Comparison of ENCODE assay signal across 17 cellular contexts in the genomic region with DNA sequence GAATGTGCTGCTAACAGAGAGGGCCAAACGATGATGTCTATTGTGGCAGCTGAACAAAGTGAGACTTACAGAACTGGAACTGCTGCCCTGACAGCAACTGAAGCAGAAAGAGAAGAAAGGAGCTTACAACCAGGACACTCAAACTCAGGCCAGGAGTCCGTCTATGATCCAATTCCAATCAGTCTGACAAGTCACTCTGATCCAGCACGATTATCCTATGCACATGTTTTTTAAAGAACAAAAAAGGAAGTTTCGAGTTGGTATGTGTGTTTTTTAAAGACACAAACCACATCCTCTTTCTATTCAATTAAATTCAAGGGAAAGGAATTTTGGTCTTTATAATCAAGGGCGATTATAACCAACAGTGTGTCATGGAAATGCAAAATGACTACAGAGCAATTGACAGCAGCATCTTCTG. TPM values are rescaled to one million over a fixed set of nuclear protein-coding genes. Genes with fewer than 3 reads are reported as not detected.
DNase-seq lines count a peak whose midpoint lies in the region; ATAC-seq, FAIRE-seq and TF ChIP-seq lines count a peak whose summit lies in the region.
"Had no signal": no experiment of that assay in that cellular context is flagged by ENCODE, and none has a peak within 500 bp of the region (broad histone marks: within the 10 kb centered on the region; RNA-seq: fewer than 3 reads in every experiment).

No MANE protein-coding gene starts in this region.

- no peaks in the 10 kb centered on the region for H3K27me3 ChIP-seq in neural progenitor cell
- H3K27me3 ChIP-seq: brain microvascular endothelial cell had no signal

- H3K9ac ChIP-seq in neural progenitor cell (no peak overlapping the region), kidney (ENCODE audit: low read length in 2 of 2) (no peak overlapping the region)

- ATAC-seq in HG02852 (IDR thresholded peaks at IDR 0.05; ENCODE audit: unreplicated experiment) (no peak), HG03521 (IDR thresholded peaks at IDR 0.05; ENCODE audit: unreplicated experiment) (no peak), HG03460 (IDR thresholded peaks at IDR 0.05; ENCODE audit: unreplicated experiment) (no peak)
- ATAC-seq: stimulated activated naive CD8-positive, alpha-beta T cell treated with anti-CD3 and anti-CD28 coated beads, Interleukin-15, amount 100 ng/mL, for 72 hours had no signal

- H3K4me3 ChIP-seq in neural progenitor cell (no peak overlapping the region), kidney (ENCODE audit: low read length in 2 of 2) (no peak overlapping the region)

- H3K27me3 Mint-ChIP-seq in neural progenitor cell (ENCODE audit: insufficient read depth, low read depth): peaks cover 4% of the 10 kb centered on the region
- H3K27me3 Mint-ChIP-seq: stimulated activated naive CD8-positive, alpha-beta T cell treated with anti-CD3 and anti-CD28 coated beads, Interleukin-15, amount 100 ng/mL, for 72 hours had no signal

- FAIRE-seq in GM12892 (lab: Jason Lieb, UNC): peak; percentile 61
- FAIRE-seq in kidney (lab: Jason Lieb, UNC): no peak

- H3K4me2 ChIP-seq in neural progenitor cell: peak overlapping the region; percentile 33

- H3K4me3 Mint-ChIP-seq in neural progenitor cell: no peak overlapping the region
- H3K4me3 Mint-ChIP-seq: H9; neural crest cell; stimulated activated naive CD8-positive, alpha-beta T cell treated with anti-CD3 and anti-CD28 coated beads, Interleukin-15, amount 100 ng/mL, for 72 hours had no signal

- H3K27ac ChIP-seq in neural progenitor cell (no peak overlapping the region), kidney (ENCODE audit: low read depth in 2 of 2, low read length in 2 of 2) (no peak overlapping the region)
- H3K27ac ChIP-seq: brain microvascular endothelial cell, VCaP had no signal

- H2AFZ ChIP-seq in neural progenitor cell (replicated peaks): no peak overlapping the region

- H3K4me1 Mint-ChIP-seq in neural progenitor cell: peaks cover 4% of the 10 kb centered on the region
- H3K4me1 Mint-ChIP-seq: H9 had no signal

- H3K36me3 ChIP-seq in neural progenitor cell: no peaks in the 10 kb centered on the region
- no peaks in the 10 kb centered on the region for H3K36me3 ChIP-seq in kidney (ENCODE audit: control insufficient read depth in 1 of 2, insufficient read depth in 2 of 2, low read length in 2 of 2)
- H3K36me3 ChIP-seq: brain microvascular endothelial cell had no signal

- H4K20me1 ChIP-seq in neural progenitor cell (ENCODE audit: low read depth): no peaks in the 10 kb centered on the region

- H3K4me1 ChIP-seq in neural progenitor cell: peaks cover 14% of the 10 kb centered on the region
- no peaks in the 10 kb centered on the region for H3K4me1 ChIP-seq in kidney (ENCODE audit: control insufficient read depth in 1 of 2, insufficient read depth in 1 of 2, low read depth in 1 of 2, low read length in 2 of 2)

- no peaks in the 10 kb centered on the region for H3F3A ChIP-seq in neural progenitor cell (ENCODE audit: low read depth)

- intact Hi-C loops in kidney (cut with DNase I): no loop called here

- H3K9me3 Mint-ChIP-seq in neural progenitor cell: no peaks in the 10 kb centered on the region
- H3K9me3 Mint-ChIP-seq: H9; neural crest cell; stimulated activated naive CD8-positive, alpha-beta T cell treated with anti-CD3 and anti-CD28 coated beads, Interleukin-15, amount 100 ng/mL, for 72 hours had no signal

- DNase-seq in GM12892 (ENCODE audit: insufficient read length) (no peak), NOMO-1 (lab: John Stamatoyannopoulos, UW; ENCODE audit: unreplicated experiment in 2 of 2) (peak; percentile 69 to 93), astrocyte of the hippocampus (ENCODE audit: low read depth, low spot score) (peak; percentile 69), neural progenitor cell (ENCODE audit: low spot score) (peak; percentile 59), kidney (no peak)
- DNase-seq: activated T-cell treated with anti-CD3 and anti-CD28 coated beads, Interleukin-2, amount 50 U/mL, for 1 hour; brain microvascular endothelial cell; EL; H9; NCI-H187 treated with DMSO at 0.1 percent for 48 hours; SHP77; stimulated activated naive CD8-positive, alpha-beta T cell treated with anti-CD3 and anti-CD28 coated beads, Interleukin-15, amount 100 ng/mL, for 72 hours had no signal

- H3K9me3 ChIP-seq in neural progenitor cell (ENCODE audit: low read depth) (no peaks in the 10 kb centered on the region), kidney (ENCODE audit: control insufficient read depth in 1 of 2, low read length in 2 of 2) (no peaks in the 10 kb centered on the region)

- TF ChIP-seq CTCF in neural progenitor cell (IDR thresholded peaks at IDR 0.05) (no peak), kidney (IDR thresholded peaks at IDR 0.05; ENCODE audit: borderline replicate concordance, extremely low read depth, insufficient read depth) (no peak)

- no peak for TF ChIP-seq POLR2A in GM12892 (IDR thresholded peaks at IDR 0.05; ENCODE audit: low read depth, low read length)

- no peaks in the 10 kb centered on the region for H3K36me3 Mint-ChIP-seq in neural progenitor cell

- no peaks in the 10 kb centered on the region for H3K79me2 ChIP-seq in neural progenitor cell (ENCODE audit: low read depth)

- no peak overlapping the region for H3K27ac Mint-ChIP-seq in neural progenitor cell
- H3K27ac Mint-ChIP-seq: H9; stimulated activated naive CD8-positive, alpha-beta T cell treated with anti-CD3 and anti-CD28 coated beads, Interleukin-15, amount 100 ng/mL, for 72 hours had no signal

RNA-seq across cellular contexts. Expression of gene MTMR4, which starts 42.4 kb away (rescaled TPM):
- polyA plus RNA-seq in GM12892 (2012; ENCODE audit: missing spikeins): 51.5 TPM
- 34.0 and 39.8 TPM in 2 replicates for total RNA-seq in neural progenitor cell (ENCODE audit: low replicate concordance)
- total RNA-seq in kidney: 42.9 TPM
- polyA plus RNA-seq in kidney (ENCODE audit: insufficient read depth, low read depth, low replicate concordance): 13.3 TPM

Comparison
In these comparisons a context has a peak if more than half of its experiments do, and no peak if none do; other contexts are left out.
1. DNase-seq: peak in NOMO-1 (2 of 2), astrocyte of the hippocampus (single experiment) and neural progenitor cell (single experiment); none in GM12892 (single experiment) and kidney (single experiment).